ENCODE assay signal across 23 cellular contexts in the genomic region with DNA sequence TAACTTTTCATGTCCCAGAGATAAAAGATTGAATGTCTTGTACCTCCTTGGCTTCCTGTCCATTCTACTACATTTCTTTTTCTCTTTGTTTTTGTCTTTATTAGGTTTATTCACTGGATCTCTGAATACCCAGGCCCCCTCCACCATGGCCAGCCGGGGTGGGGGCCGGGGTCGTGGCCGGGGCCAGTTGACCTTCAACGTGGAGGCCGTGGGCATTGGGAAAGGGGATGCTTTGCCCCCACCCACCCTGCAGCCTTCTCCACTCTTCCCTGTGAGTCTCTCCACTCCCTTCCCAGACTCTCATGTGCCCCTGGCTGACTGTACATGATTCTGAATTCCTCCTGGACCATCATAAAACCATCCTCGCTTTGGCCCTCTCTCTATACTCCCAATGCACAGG. TPM values are rescaled to one million over a fixed set of nuclear protein-coding genes. Genes with fewer than 3 reads are reported as not detected.
"Had no signal": no experiment of that assay in that cellular context is flagged by ENCODE, and none has a peak within 500 bp of the region (broad histone marks: within the 10 kb centered on the region; RNA-seq: fewer than 3 reads in every experiment).

No MANE protein-coding gene starts in this region.

- H3K27me3 ChIP-seq: adrenal gland, esophagus squamous epithelium, neural progenitor cell, right atrium auricular region, suprapubic skin, upper lobe of left lung had no signal

- H3K9me3 Mint-ChIP-seq: activated CD4-positive, alpha-beta T cell treated with anti-CD3 and anti-CD28 coated beads, Interleukin-2, amount 10 ng/mL, durations not matched to agents 7 days and 5 days; activated naive CD4-positive, alpha-beta T cell treated with anti-CD3 and anti-CD28 coated beads for 36 hours; activated T-helper 2 cell treated with anti-CD3 and anti-CD28 coated beads, Interferon-gamma antibody, Interleukin-2, Interleukin-4, amounts not matched to agents 10 μg/mL and 5 μg/mL and 100 μg/mL, durations not matched to agents 14 hours and 24 hours and 36 hours; neural progenitor cell; stimulated activated naive CD8-positive, alpha-beta T cell treated with anti-CD3 and anti-CD28 coated beads, Interleukin-15, Interleukin-2, amounts not matched to agents 100 ng/mL and 50 ng/mL, for 24 hours had no signal

- H3K4me3 Mint-ChIP-seq: activated CD4-positive, alpha-beta T cell treated with anti-CD3 and anti-CD28 coated beads, Interleukin-2, amount 10 ng/mL, durations not matched to agents 7 days and 5 days; activated naive CD4-positive, alpha-beta T cell treated with anti-CD3 and anti-CD28 coated beads for 36 hours; neural progenitor cell; stimulated activated naive CD8-positive, alpha-beta T cell treated with anti-CD3 and anti-CD28 coated beads, Interleukin-15, Interleukin-2, amounts not matched to agents 100 ng/mL and 50 ng/mL, for 24 hours had no signal

- H3K4me3 ChIP-seq: adrenal gland, esophagus squamous epithelium, neural progenitor cell, right atrium auricular region, suprapubic skin, upper lobe of left lung had no signal

- ATAC-seq: left cardiac atrium had no signal

- H3K9me3 ChIP-seq: adrenal gland, esophagus squamous epithelium, right atrium auricular region, SK-N-SH, suprapubic skin, upper lobe of left lung had no signal

- H3K9ac ChIP-seq: neural progenitor cell, SK-N-SH had no signal

- H3K4me1 Mint-ChIP-seq: neural progenitor cell had no signal

- DNase-seq: activated CD4-positive, alpha-beta T cell treated with anti-CD3 and anti-CD28 coated beads, Interleukin-2, amount 10 ng/mL, durations not matched to agents 7 days and 5 days; activated CD4-positive, CD25-positive, alpha-beta regulatory T cell; activated naive CD4-positive, alpha-beta T cell treated with anti-CD3 and anti-CD28 coated beads for 36 hours; cerebellar nuclear complex; effector memory CD4-positive, alpha-beta T cell; esophagus squamous epithelium; left cardiac atrium; SK-N-SH; stimulated activated CD4-positive, alpha-beta T cell treated with anti-CD3 and anti-CD28 coated beads, Interleukin-2, amount 100 ng/mL, for 24 hours; T-helper 1 cell; T1000 had no signal

- H3K36me3 ChIP-seq: adrenal gland, neural progenitor cell, right atrium auricular region, suprapubic skin, upper lobe of left lung had no signal

- H3K27ac ChIP-seq: adrenal gland, esophagus squamous epithelium, neural progenitor cell, right atrium auricular region, suprapubic skin, upper lobe of left lung had no signal

- H3K27ac Mint-ChIP-seq: activated CD4-positive, alpha-beta T cell treated with anti-CD3 and anti-CD28 coated beads, Interleukin-2, amount 10 ng/mL, durations not matched to agents 7 days and 5 days; activated naive CD4-positive, alpha-beta T cell treated with anti-CD3 and anti-CD28 coated beads for 36 hours; progenitor cell of endocrine pancreas; stimulated activated naive CD8-positive, alpha-beta T cell treated with anti-CD3 and anti-CD28 coated beads, Interleukin-15, Interleukin-2, amounts not matched to agents 100 ng/mL and 50 ng/mL, for 24 hours had no signal

- H3K36me3 Mint-ChIP-seq: neural progenitor cell had no signal

- H3K27me3 Mint-ChIP-seq: activated CD4-positive, alpha-beta T cell treated with anti-CD3 and anti-CD28 coated beads, Interleukin-2, amount 10 ng/mL, durations not matched to agents 7 days and 5 days; progenitor cell of endocrine pancreas; stimulated activated naive CD8-positive, alpha-beta T cell treated with anti-CD3 and anti-CD28 coated beads, Interleukin-15, Interleukin-2, amounts not matched to agents 100 ng/mL and 50 ng/mL, for 24 hours had no signal

RNA-seq across cellular contexts. Expression of gene HJV, which starts 46.8 kb away (rescaled TPM):
- total RNA-seq: activated CD4-positive, alpha-beta T cell treated with anti-CD3 and anti-CD28 coated beads, Interleukin-2, amount 10 ng/mL, durations not matched to agents 7 days and 5 days; activated naive CD4-positive, alpha-beta T cell treated with anti-CD3 and anti-CD28 coated beads for 36 hours; activated T-helper 2 cell treated with anti-CD3 and anti-CD28 coated beads, Interferon-gamma antibody, Interleukin-2, Interleukin-4, amounts not matched to agents 10 μg/mL and 5 μg/mL and 100 μg/mL, durations not matched to agents 14 hours and 24 hours and 36 hours; astrocyte; bronchial epithelial cell; esophagus squamous epithelium; lower leg skin; osteoblast; progenitor cell of endocrine pancreas; suprapubic skin; upper lobe of left lung had no signal
